ENCODE assay signal across 19 cellular contexts in genomic region chr12:3193131-3193530, GRCh38.
"Had no signal": no experiment of that assay in that cellular context is flagged by ENCODE, and none has a peak within 500 bp of the region (broad histone marks: within the 10 kb centered on the region; RNA-seq: fewer than 3 reads in every experiment).

No MANE protein-coding gene starts in this region.

- ATAC-seq: effector memory CD8-positive, alpha-beta T cell; esophagus mucosa; gastrocnemius medialis; left lung; lower lobe of right lung; mucosa of descending colon had no signal

- DNase-seq: effector CD8-positive, alpha-beta T cell; effector memory CD8-positive, alpha-beta T cell; endodermal cell; erythroblast; esophagus squamous epithelium; foreskin fibroblast; foreskin melanocyte; gastrocnemius medialis; glutamatergic neuron; head of caudate nucleus; heart right ventricle; hippocampal formation; left cardiac atrium; left lung; left ventricle myocardium superior; lower lobe of right lung; mesenchymal stem cell; mucosa of descending colon had no signal
